ENCODE assay signal across 17 cellular contexts in genomic region chr12:60644076-60644475, GRCh38.
DNase-seq lines count a peak whose midpoint lies in the region; ATAC-seq, FAIRE-seq and TF ChIP-seq lines count a peak whose summit lies in the region.
"Had no signal": no experiment of that assay in that cellular context is flagged by ENCODE, and none has a peak within 500 bp of the region (broad histone marks: within the 10 kb centered on the region; RNA-seq: fewer than 3 reads in every experiment).

No MANE protein-coding gene starts in this region.

- H3K9me3 ChIP-seq in A549 = no peaks in the 10 kb centered on the region
- no peaks in the 10 kb centered on the region for H3K9me3 ChIP-seq in MM.1S (replicated peaks; ENCODE audit: insufficient read depth, low read length)
- H3K9me3 ChIP-seq: Caco-2 had no signal

- no peaks in the 10 kb centered on the region for H3F3A ChIP-seq in MM.1S (ENCODE audit: insufficient read depth, low read length)

- H3K4me3 ChIP-seq in A549 (no peak overlapping the region), MM.1S (ENCODE audit: low read length) (no peak overlapping the region), astrocyte of the spinal cord (ENCODE audit: low read depth, low read length) (no peak overlapping the region)
- H3K4me3 ChIP-seq: BLaER1 had no signal

- H3K36me3 ChIP-seq in MM.1S (replicated peaks; ENCODE audit: insufficient read depth, low read length) = no peaks in the 10 kb centered on the region
- H3K36me3 ChIP-seq: BLaER1 had no signal

- peak; percentile 9; the same call in 1 of the 2 replicates for TF ChIP-seq CTCF in 22Rv1 (IDR thresholded peaks at IDR 0.05)
- TF ChIP-seq CTCF in A549 (IDR thresholded peaks at IDR 0.05) = no peak
- TF ChIP-seq CTCF in MM.1S (IDR thresholded peaks at IDR 0.05; ENCODE audit: low read length) = peak; percentile 4; the same call in 1 of the 2 replicates
- TF ChIP-seq CTCF in astrocyte of the spinal cord (IDR thresholded peaks at IDR 0.05; ENCODE audit: low read depth, low read length) = no peak

- no peak overlapping the region for H2AFZ ChIP-seq in MM.1S (ENCODE audit: low read length)

- CTCF ChIA-PET in A549 (lab: Yijun Ruan, JAX) = no interaction called here

- no peak for FAIRE-seq in A549 (lab: Jason Lieb, UNC)
- FAIRE-seq: H54 had no signal

- H3K9me2 ChIP-seq in MM.1S (replicated peaks; ENCODE audit: insufficient read depth, low read length) = no peaks in the 10 kb centered on the region

- in situ Hi-C loops in astrocyte of the spinal cord (cut with HindIII; ENCODE audit: low sequenced_read_pairs) = no loop called here

- TF ChIP-seq EP300 in A549 (IDR thresholded peaks at IDR 0.05) = no peak

- no peak for ATAC-seq in A549
- ATAC-seq: HCT116 had no signal

- H3K4me1 ChIP-seq in A549 (no peaks in the 10 kb centered on the region), MM.1S (ENCODE audit: low read length) (no peaks in the 10 kb centered on the region)
- H3K4me1 ChIP-seq: BLaER1, Caco-2 had no signal

- 5% methylated on average over 1 of the region's 1 CpG for WGBS in A549 (ENCODE audit: missing lambda C conversion rate)

- no peak for DNase-seq in A549 (ENCODE audit: low read depth in 1 of 2, low spot score in 1 of 2)
- no peak for DNase-seq in MM.1S
- peak; percentile 0 for DNase-seq in astrocyte of the spinal cord (ENCODE audit: low read depth, low spot score)
- DNase-seq in GM03348 (ENCODE audit: low spot score) = no peak
- no peak for DNase-seq in head of caudate nucleus
- no peak for DNase-seq in DMS153 (lab: John Stamatoyannopoulos, UW)
- DNase-seq in NCI-H2196 treated with DMSO at 0.1 percent for 48 hours (lab: John Stamatoyannopoulos, UW; ENCODE audit: unreplicated experiment) = no peak
- DNase-seq: AML-193; Caco-2; CD8-positive, alpha-beta memory T cell; DND-41; GF-D8; KG1 had no signal

- no peaks in the 10 kb centered on the region for H3K27me3 ChIP-seq in MM.1S (replicated peaks; ENCODE audit: insufficient read depth, low read length)
- H3K27me3 ChIP-seq: BLaER1 had no signal

- no peak for TF ChIP-seq RAD21 in A549 (conservative IDR thresholded peaks at IDR 0.05 in 1 of 2, IDR thresholded peaks at IDR 0.05 in 1 of 2)

- no peaks in the 10 kb centered on the region for H4K20me1 ChIP-seq in MM.1S (ENCODE audit: insufficient read depth, low read length)
- H4K20me1 ChIP-seq: BLaER1 had no signal

- intact Hi-C loops in head of caudate nucleus (cut with DNase I) = no loop called here

- H3K79me2 ChIP-seq in MM.1S (ENCODE audit: low read length) = no peaks in the 10 kb centered on the region

- no peak overlapping the region for H3K27ac ChIP-seq in 22Rv1
- no peak overlapping the region for H3K27ac ChIP-seq in A549
- no peak overlapping the region for H3K27ac ChIP-seq in MM.1S (ENCODE audit: low read length)
- H3K27ac ChIP-seq: BLaER1 had no signal

- POLR2A ChIA-PET in A549 (lab: Yijun Ruan, JAX) = no interaction called here

- no peak for TF ChIP-seq POLR2A in A549 (IDR thresholded peaks at IDR 0.05; ENCODE audit: low read length)

- no peak overlapping the region for H3K9ac ChIP-seq in MM.1S (ENCODE audit: low read length)
- H3K9ac ChIP-seq: BLaER1 had no signal

- H3K4me2 ChIP-seq in A549 = no peak overlapping the region
- no peak overlapping the region for H3K4me2 ChIP-seq in MM.1S (ENCODE audit: low read depth, low read length)
- H3K4me2 ChIP-seq: BLaER1 had no signal

TF ChIP-seq in A549, 52 proteins besides CTCF, POLR2A, EP300 and RAD21:
- TF ChIP-seq, protein P1, sequence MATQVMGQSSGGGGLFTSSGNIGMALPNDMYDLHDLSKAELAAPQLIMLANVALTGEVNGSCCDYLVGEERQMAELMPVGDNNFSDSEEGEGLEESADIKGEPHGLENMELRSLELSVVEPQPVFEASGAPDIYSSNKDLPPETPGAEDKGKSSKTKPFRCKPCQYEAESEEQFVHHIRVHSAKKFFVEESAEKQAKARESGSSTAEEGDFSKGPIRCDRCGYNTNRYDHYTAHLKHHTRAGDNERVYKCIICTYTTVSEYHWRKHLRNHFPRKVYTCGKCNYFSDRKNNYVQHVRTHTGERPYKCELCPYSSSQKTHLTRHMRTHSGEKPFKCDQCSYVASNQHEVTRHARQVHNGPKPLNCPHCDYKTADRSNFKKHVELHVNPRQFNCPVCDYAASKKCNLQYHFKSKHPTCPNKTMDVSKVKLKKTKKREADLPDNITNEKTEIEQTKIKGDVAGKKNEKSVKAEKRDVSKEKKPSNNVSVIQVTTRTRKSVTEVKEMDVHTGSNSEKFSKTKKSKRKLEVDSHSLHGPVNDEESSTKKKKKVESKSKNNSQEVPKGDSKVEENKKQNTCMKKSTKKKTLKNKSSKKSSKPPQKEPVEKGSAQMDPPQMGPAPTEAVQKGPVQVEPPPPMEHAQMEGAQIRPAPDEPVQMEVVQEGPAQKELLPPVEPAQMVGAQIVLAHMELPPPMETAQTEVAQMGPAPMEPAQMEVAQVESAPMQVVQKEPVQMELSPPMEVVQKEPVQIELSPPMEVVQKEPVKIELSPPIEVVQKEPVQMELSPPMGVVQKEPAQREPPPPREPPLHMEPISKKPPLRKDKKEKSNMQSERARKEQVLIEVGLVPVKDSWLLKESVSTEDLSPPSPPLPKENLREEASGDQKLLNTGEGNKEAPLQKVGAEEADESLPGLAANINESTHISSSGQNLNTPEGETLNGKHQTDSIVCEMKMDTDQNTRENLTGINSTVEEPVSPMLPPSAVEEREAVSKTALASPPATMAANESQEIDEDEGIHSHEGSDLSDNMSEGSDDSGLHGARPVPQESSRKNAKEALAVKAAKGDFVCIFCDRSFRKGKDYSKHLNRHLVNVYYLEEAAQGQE (IDR thresholded peaks at IDR 0.05) = no peak
- TF ChIP-seq NPAS2 (CRISPR knock-in tag; IDR thresholded peaks at IDR 0.05; ENCODE audit: borderline replicate concordance) = no peak
- peak; percentile 54 for TF ChIP-seq ZFP36 (IDR thresholded peaks at IDR 0.05; ENCODE audit: borderline replicate concordance, partially characterized antibody)
- TF ChIP-seq TP53 (CRISPR knock-in tag; IDR thresholded peaks at IDR 0.05) = no peak
- no peak for TF ChIP-seq MYC (IDR thresholded peaks at IDR 0.05; ENCODE audit: borderline replicate concordance, low read length)
- TF ChIP-seq BHLHE40 (IDR thresholded peaks at IDR 0.05; ENCODE audit: low read depth, low read length) = no peak
- no peak for TF ChIP-seq CHD4 (IDR thresholded peaks at IDR 0.05; ENCODE audit: borderline replicate concordance)
TF ChIP-seq in A549: peak in this region for 1.

Comparison
In these comparisons a context has a peak if more than half of its experiments do, and no peak if none do; other contexts are left out.
1. CTCF ChIP-seq: peak in 22Rv1 (single experiment) and MM.1S (single experiment); none in A549 (single experiment) and astrocyte of the spinal cord (single experiment).